ENCODE assay signal across 26 cellular contexts in genomic region chr3:53593611-53594010, GRCh38.
"Had no signal": no experiment of that assay in that cellular context is flagged by ENCODE, and none has a peak within 500 bp of the region (broad histone marks: within the 10 kb centered on the region; RNA-seq: fewer than 3 reads in every experiment).

No MANE protein-coding gene starts in this region.

- H3K4me2 ChIP-seq: neural progenitor cell, smooth muscle cell had no signal

- H3K27me3 ChIP-seq: left lung, neural progenitor cell, neutrophil, right atrium auricular region, right lobe of liver, stomach, tibial artery, upper lobe of right lung had no signal

- H2AFZ ChIP-seq: neural progenitor cell had no signal

- H3K4me3 ChIP-seq: left lung, lung, neural progenitor cell, right atrium auricular region, right lobe of liver, smooth muscle cell, stomach, thoracic aorta, tibial artery, upper lobe of right lung had no signal

- H3K4me1 ChIP-seq: neural progenitor cell, right atrium auricular region, right lobe of liver, stomach, tibial artery had no signal

- H3K36me3 ChIP-seq: left lung, neural progenitor cell, neutrophil, right atrium auricular region, right lobe of liver, stomach, thoracic aorta, tibial artery, upper lobe of right lung had no signal

- ATAC-seq: left colon; natural killer cell; right lobe of liver; stimulated activated naive CD8-positive, alpha-beta T cell treated with anti-CD3 and anti-CD28 coated beads, Interleukin-15, Interleukin-2, amounts not matched to agents 100 U/mL and 50 U/mL, for 24 hours; upper lobe of right lung had no signal

- H3K27ac ChIP-seq: neural progenitor cell, neutrophil, right atrium auricular region, right lobe of liver, stomach, thoracic aorta, tibial artery, upper lobe of right lung had no signal

- DNase-seq: hypothalamus; immature natural killer cell; kidney; left colon; left lung; mesendoderm; naive B cell; natural killer cell; nephron progenitor cell; occipital lobe; right lobe of liver; stimulated activated CD4-positive, alpha-beta T cell treated with anti-CD3 and anti-CD28 coated beads, Interleukin-1b, Interleukin-23, amount 100 ng/mL, for 48 hours; stimulated activated CD4-positive, alpha-beta T cell treated with anti-CD3 and anti-CD28 coated beads, Interleukin-2, amount 100 ng/mL, for 48 hours; stimulated activated CD4-positive, alpha-beta T cell treated with anti-CD3 and anti-CD28 coated beads, Interleukin-4, amount 100 ng/mL, for 4 hours; stimulated activated CD8-positive, alpha-beta memory T cell treated with anti-CD3 and anti-CD28 coated beads, Interleukin-4, amount 100 ng/mL, for 48 hours; stimulated activated naive CD8-positive, alpha-beta T cell treated with anti-CD3 and anti-CD28 coated beads, Interleukin-15, Interleukin-2, amounts not matched to agents 100 U/mL and 50 U/mL, for 24 hours; stomach; tibial artery; trophoblast cell; upper lobe of right lung had no signal

- H3K9me3 ChIP-seq: left lung, neutrophil, right atrium auricular region, right lobe of liver, stomach, thoracic aorta, tibial artery, upper lobe of right lung had no signal

- H3K9ac ChIP-seq: neural progenitor cell had no signal
